ENCODE assay signal across 1 cellular context in genomic region chr13:30892966-30893365, GRCh38.
TF ChIP-seq lines count a peak whose summit lies in the region.

No MANE protein-coding gene starts in this region.

TF ChIP-seq in GM23338, 12 proteins besides CTCF, POLR2A, EP300 and RAD21 (continued from another document):
- TF ChIP-seq ZNF462 (CRISPR knock-in tag; IDR thresholded peaks at IDR 0.05) (no peak), REST (IDR thresholded peaks at IDR 0.05; ENCODE audit: unreplicated experiment) (no peak)
